In the genomic region with DNA sequence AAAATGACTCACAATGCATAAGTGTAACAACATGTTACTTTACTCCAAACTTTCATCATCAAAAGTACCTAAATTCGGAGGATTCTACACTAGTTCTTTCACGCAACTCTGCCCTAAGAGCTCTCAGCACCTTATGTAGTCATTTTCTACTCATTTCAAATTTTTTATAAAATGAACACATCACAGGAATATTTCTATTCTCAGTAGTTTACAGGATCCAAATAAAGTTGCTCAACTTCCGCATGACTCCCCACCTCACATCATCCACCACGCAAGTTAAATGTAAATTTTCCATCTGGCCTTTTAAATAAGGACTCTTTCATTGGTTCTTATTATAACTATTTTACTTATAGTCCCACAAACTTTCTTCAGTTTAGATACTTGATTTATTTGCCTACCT, we compare ENCODE assay signal across 16 cellular contexts.
A peak's percentile ranks its signal among the peaks of the same experiment; 100 is the strongest.
DNase-seq lines count a peak whose midpoint lies in the region; ATAC-seq and TF ChIP-seq lines count a peak whose summit lies in the region.
"Had no signal": no experiment of that assay in that cellular context is flagged by ENCODE, and none has a peak within 500 bp of the region (broad histone marks: within the 10 kb centered on the region; RNA-seq: fewer than 3 reads in every experiment).

No MANE protein-coding gene starts in this region.

- no peaks in the 10 kb centered on the region for H3K36me3 Mint-ChIP-seq in activated naive CD4-positive, alpha-beta T cell treated with anti-CD3 and anti-CD28 coated beads for 36 hours (ENCODE audit: low read depth)
- H3K36me3 Mint-ChIP-seq in effector memory CD8-positive, alpha-beta T cell (ENCODE audit: insufficient read depth): no peaks in the 10 kb centered on the region
- H3K36me3 Mint-ChIP-seq: CD4-positive, alpha-beta memory T cell; IgD-negative memory B cell had no signal

- ATAC-seq in HG03097 (IDR thresholded peaks at IDR 0.05; ENCODE audit: low FRiP score, unreplicated experiment): no peak
- ATAC-seq in effector memory CD8-positive, alpha-beta T cell (replicated peaks): no peak

- H3K4me1 Mint-ChIP-seq in activated naive CD4-positive, alpha-beta T cell treated with anti-CD3 and anti-CD28 coated beads for 36 hours (ENCODE audit: low read depth): no peaks in the 10 kb centered on the region
- H3K4me1 Mint-ChIP-seq in effector memory CD8-positive, alpha-beta T cell (ENCODE audit: low read depth in 2 of 2): no peaks in the 10 kb centered on the region
- H3K4me1 Mint-ChIP-seq: CD4-positive, alpha-beta memory T cell; IgD-negative memory B cell had no signal

- H3K9me3 Mint-ChIP-seq in activated naive CD4-positive, alpha-beta T cell treated with anti-CD3 and anti-CD28 coated beads for 36 hours: no peaks in the 10 kb centered on the region
- H3K9me3 Mint-ChIP-seq in effector memory CD8-positive, alpha-beta T cell: peaks cover 4% of the 10 kb centered on the region in 2 donors
- H3K9me3 Mint-ChIP-seq: CD4-positive, alpha-beta memory T cell; IgD-negative memory B cell had no signal

- no peaks in the 10 kb centered on the region for H3F3A ChIP-seq in MM.1S (ENCODE audit: insufficient read depth, low read length)

- H3K27me3 ChIP-seq in AG04450 (ENCODE audit: control insufficient read depth, insufficient read depth, low read length) (no peaks in the 10 kb centered on the region), Karpas-422 (ENCODE audit: low read length) (no peaks in the 10 kb centered on the region), MM.1S (replicated peaks; ENCODE audit: insufficient read depth, low read length) (no peaks in the 10 kb centered on the region)
- H3K27me3 ChIP-seq: BE2C had no signal

- H3K9ac ChIP-seq in Karpas-422 (ENCODE audit: low read length): no peak overlapping the region
- H3K9ac ChIP-seq in MM.1S (ENCODE audit: low read length): no peak overlapping the region

- H3K4me1 ChIP-seq in Karpas-422 (ENCODE audit: low read length) (peaks cover 74% of the 10 kb centered on the region), MM.1S (ENCODE audit: low read length) (no peaks in the 10 kb centered on the region)
- H3K4me1 ChIP-seq: Caco-2 had no signal

- CTCF ChIA-PET in AG04450 (lab: Charles Lee): no interaction called here
- CTCF ChIA-PET in activated naive CD4-positive, alpha-beta T cell treated with anti-CD3 and anti-CD28 coated beads for 36 hours (lab: Charles Lee): no interaction called here

- no peak overlapping the region for H3K27ac Mint-ChIP-seq in activated naive CD4-positive, alpha-beta T cell treated with anti-CD3 and anti-CD28 coated beads for 36 hours
- no peak overlapping the region for H3K27ac Mint-ChIP-seq in effector memory CD8-positive, alpha-beta T cell
- H3K27ac Mint-ChIP-seq: CD4-positive, alpha-beta memory T cell; IgD-negative memory B cell had no signal

- POLR2A ChIA-PET in AG04450 (lab: Yijun Ruan, JAX): no interaction called here

- no peaks in the 10 kb centered on the region; the same call in 1 of the 2 replicates for H3K36me3 ChIP-seq in Karpas-422 (ENCODE audit: insufficient read depth, low read length)
- no peaks in the 10 kb centered on the region for H3K36me3 ChIP-seq in MM.1S (replicated peaks; ENCODE audit: insufficient read depth, low read length)
- H3K36me3 ChIP-seq: BE2C, HAP-1 had no signal

- H3K4me3 ChIP-seq in AG04450 (ENCODE audit: low read depth, low read length) (no peak overlapping the region), Karpas-422 (ENCODE audit: low read length) (no peak overlapping the region), MM.1S (ENCODE audit: low read length) (no peak overlapping the region)
- H3K4me3 ChIP-seq: HAP-1 had no signal

- H3K9me3 ChIP-seq in AG04450 (ENCODE audit: control insufficient read depth, insufficient read depth, low read length) (no peaks in the 10 kb centered on the region), Karpas-422 (ENCODE audit: low read length) (no peaks in the 10 kb centered on the region), MM.1S (replicated peaks; ENCODE audit: insufficient read depth, low read length) (no peaks in the 10 kb centered on the region)
- H3K9me3 ChIP-seq: BE2C, Caco-2, HAP-1 had no signal

- H4K20me1 ChIP-seq in Karpas-422 (ENCODE audit: insufficient read depth, low read depth, low read length) (no peaks in the 10 kb centered on the region), MM.1S (ENCODE audit: insufficient read depth, low read length) (no peaks in the 10 kb centered on the region)

- peak; percentile 7 for DNase-seq in AG04450 (ENCODE audit: low read depth, low spot score)
- no peak for DNase-seq in Karpas-422
- DNase-seq in amniotic epithelial cell (ENCODE audit: low read depth): peak; percentile 13
- peak; percentile 89 for DNase-seq in iris pigment epithelial cell (ENCODE audit: low read depth)
- DNase-seq in activated naive CD4-positive, alpha-beta T cell treated with anti-CD3 and anti-CD28 coated beads for 36 hours: no peak
- DNase-seq in MM.1S: no peak
- no peak for DNase-seq in effector memory CD8-positive, alpha-beta T cell
- DNase-seq: BE2C; Caco-2; CD4-positive, alpha-beta memory T cell; DND-41; GDM1 had no signal

- TF ChIP-seq CTCF in AG04450 (IDR thresholded peaks at IDR 0.05; ENCODE audit: low read depth, low read length) (no peak), MM.1S (IDR thresholded peaks at IDR 0.05; ENCODE audit: low read length) (no peak)

- no peak overlapping the region for H3K27ac ChIP-seq in AG04450 (ENCODE audit: low read depth, low read length)
- peak overlapping the region; percentile 90 for H3K27ac ChIP-seq in Karpas-422 (ENCODE audit: low read length)
- no peak overlapping the region for H3K27ac ChIP-seq in MM.1S (ENCODE audit: low read length)
- H3K27ac ChIP-seq: C4-2B had no signal

- no peak overlapping the region for H3K4me3 Mint-ChIP-seq in activated naive CD4-positive, alpha-beta T cell treated with anti-CD3 and anti-CD28 coated beads for 36 hours
- no peak overlapping the region for H3K4me3 Mint-ChIP-seq in effector memory CD8-positive, alpha-beta T cell
- H3K4me3 Mint-ChIP-seq: CD4-positive, alpha-beta memory T cell; IgD-negative memory B cell had no signal

- H3K27me3 Mint-ChIP-seq in activated naive CD4-positive, alpha-beta T cell treated with anti-CD3 and anti-CD28 coated beads for 36 hours (ENCODE audit: low read depth): no peaks in the 10 kb centered on the region
- H3K27me3 Mint-ChIP-seq in effector memory CD8-positive, alpha-beta T cell: no peaks in the 10 kb centered on the region
- H3K27me3 Mint-ChIP-seq: IgD-negative memory B cell had no signal

- H3K79me2 ChIP-seq in Karpas-422 (ENCODE audit: low read length) (no peaks in the 10 kb centered on the region), MM.1S (ENCODE audit: low read length) (no peaks in the 10 kb centered on the region)

- 0 out of 2 replicates have a peak overlapping the region, but pooled peaks have one; percentile 18 for H2AFZ ChIP-seq in Karpas-422 (ENCODE audit: low read length)
- no peak overlapping the region for H2AFZ ChIP-seq in MM.1S (ENCODE audit: low read length)

- intact Hi-C loops in activated naive CD4-positive, alpha-beta T cell treated with anti-CD3 and anti-CD28 coated beads for 36 hours (cut with micrococcal nuclease): no loop called here

- no peaks in the 10 kb centered on the region for H3K9me2 ChIP-seq in Karpas-422 (replicated peaks; ENCODE audit: insufficient read depth, low read length)
- H3K9me2 ChIP-seq in MM.1S (replicated peaks; ENCODE audit: insufficient read depth, low read length): no peaks in the 10 kb centered on the region

- H3K4me2 ChIP-seq in Karpas-422 (ENCODE audit: low read depth, low read length, poor library complexity, severe bottlenecking) (no peak overlapping the region), MM.1S (ENCODE audit: low read depth, low read length) (no peak overlapping the region)

Comparison
In these comparisons a context has a peak if more than half of its experiments do, and no peak if none do; other contexts are left out.
1. DNase-seq: peak in AG04450 (single experiment), amniotic epithelial cell (single experiment) and iris pigment epithelial cell (single experiment); none in Karpas-422 (single experiment), activated naive CD4-positive, alpha-beta T cell treated with anti-CD3 and anti-CD28 coated beads for 36 hours (single experiment), MM.1S (single experiment) and effector memory CD8-positive, alpha-beta T cell (0 of 3).